ENCODE assay signal across 8 cellular contexts in the genomic region with DNA sequence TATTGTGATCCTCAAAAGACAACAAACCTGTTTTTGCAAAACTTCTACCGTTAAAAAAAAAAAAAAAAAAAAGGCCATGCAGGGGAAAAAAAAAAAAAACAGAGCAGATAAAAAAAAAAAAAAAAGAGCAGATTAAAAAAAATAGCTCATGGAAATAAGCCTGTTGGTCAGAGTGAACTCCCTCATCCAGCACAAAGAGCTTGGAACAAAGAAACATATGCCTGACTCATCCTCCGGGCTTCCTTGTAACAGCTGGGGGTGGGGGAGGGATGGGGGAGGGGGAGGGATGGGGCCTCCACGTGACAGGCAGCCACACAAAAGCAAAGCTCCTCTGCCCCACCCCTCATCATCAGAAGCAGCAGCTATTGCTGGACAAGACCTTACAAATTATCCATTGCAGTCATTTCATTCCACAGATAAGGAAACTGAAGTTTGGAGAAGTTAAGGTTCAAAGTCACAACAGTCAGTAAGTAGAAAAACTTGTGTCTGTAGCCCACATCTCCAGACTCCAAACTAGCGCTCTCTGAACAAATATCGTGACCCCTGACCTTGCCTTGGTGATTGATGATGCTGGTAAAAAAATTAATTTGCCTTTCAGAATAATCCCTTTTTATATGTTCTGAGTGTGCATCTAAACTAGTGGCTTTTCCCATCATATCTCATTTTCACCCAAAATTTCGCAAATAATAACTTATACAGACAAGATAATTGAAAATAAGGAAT. TPM values are rescaled to one million over a fixed set of nuclear protein-coding genes. Genes with fewer than 3 reads are reported as not detected.
DNase-seq lines count a peak whose midpoint lies in the region; ATAC-seq and TF ChIP-seq lines count a peak whose summit lies in the region.

No MANE protein-coding gene starts in this region.

- no peak overlapping the region for H3K4me3 Mint-ChIP-seq in immature natural killer cell

- no peaks in the 10 kb centered on the region for H3K4me1 Mint-ChIP-seq in immature natural killer cell

- H3K27ac ChIP-seq in WERI-Rb-1 (peak overlapping the region; percentile 61), cardiac muscle cell (no peak overlapping the region)

- H3K27me3 ChIP-seq in WERI-Rb-1 (ENCODE audit: insufficient read depth, low read depth, severe bottlenecking) (no peaks in the 10 kb centered on the region), cardiac muscle cell (no peaks in the 10 kb centered on the region)

- no peaks in the 10 kb centered on the region for H3K4me1 ChIP-seq in cardiac muscle cell (ENCODE audit: low read depth)

- H3K4me3 ChIP-seq in WERI-Rb-1 (ENCODE audit: low read depth, low read length) (no peak overlapping the region), cardiac muscle cell (no peak overlapping the region), retinal pigment epithelial cell (ENCODE audit: low read length) (no peak overlapping the region)

- DNase-seq in AG08395 (ENCODE audit: low spot score) (peak; percentile 92), LHCN-M2 (ENCODE audit: low read depth) (peak; percentile 96), WERI-Rb-1 (peak; percentile 79), cardiac muscle cell (ENCODE audit: low read depth in 1 of 2, low spot score in 1 of 2) (peak; percentile 2 to 97), retinal pigment epithelial cell (ENCODE audit: low read depth) (peak; percentile 91), immature natural killer cell (no peak), GM19238 (ENCODE audit: insufficient read length, low spot score) (no peak)

- H3K27ac Mint-ChIP-seq in immature natural killer cell: no peak overlapping the region

- peaks cover 8 to 21% (median 19%) of the 10 kb centered on the region in 3 donors for H3K36me3 Mint-ChIP-seq in immature natural killer cell

- H3K9me3 ChIP-seq in WERI-Rb-1 (ENCODE audit: severe bottlenecking): peaks cover 13% of the 10 kb centered on the region
- H3K9me3 ChIP-seq in cardiac muscle cell (ENCODE audit: low read depth): no peaks in the 10 kb centered on the region

- H3K9me3 Mint-ChIP-seq in immature natural killer cell: no peaks in the 10 kb centered on the region

- ATAC-seq in GM18498 (IDR thresholded peaks at IDR 0.05; ENCODE audit: unreplicated experiment): no peak

- H3K27me3 Mint-ChIP-seq in immature natural killer cell (ENCODE audit: low read depth in 3 of 3): peaks cover 0 to 2% (median 0%) of the 10 kb centered on the region in 3 donors

- TF ChIP-seq CTCF in WERI-Rb-1 (IDR thresholded peaks at IDR 0.05; ENCODE audit: low read depth, low read length) (no peak), cardiac muscle cell (IDR thresholded peaks at IDR 0.05; ENCODE audit: low read depth, low read length) (no peak), retinal pigment epithelial cell (conservative IDR thresholded peaks at IDR 0.05; ENCODE audit: low read depth, low read length) (no peak)

- H3K36me3 ChIP-seq in WERI-Rb-1 (no peaks in the 10 kb centered on the region), cardiac muscle cell (no peaks in the 10 kb centered on the region)

RNA-seq across cellular contexts. Expression of gene SLC35D2, which starts 38.9 kb away (rescaled TPM):
- total RNA-seq in LHCN-M2 (2014; rRNA removed): 9.4 and 16.6 TPM in 2 replicates
- polyA plus RNA-seq in LHCN-M2 (2012): 14.3 TPM
- total RNA-seq in cardiac muscle cell: 22.1 and 25.7 TPM in 2 replicates
- 24.5 and 43.3 TPM in 2 replicates for polyA plus RNA-seq in cardiac muscle cell
- polyA plus RNA-seq in immature natural killer cell: 10 to 100 TPM; 11.6 to 16.0 (median 14.1) TPM

RNA-seq across cellular contexts. Expression of gene HSD17B3, which starts 42.6 kb away (rescaled TPM):
- total RNA-seq in LHCN-M2 (2014; rRNA removed) (not detected in 2 replicates), cardiac muscle cell (0.63 TPM in 1 of 2 replicates, not detected in the other)
- polyA plus RNA-seq in LHCN-M2 (2012): not detected
- polyA plus RNA-seq in cardiac muscle cell (0.81 and 1.3 TPM in 2 replicates), immature natural killer cell (not detected)

Comparison
In these comparisons a context has a peak if more than half of its experiments do, and no peak if none do; other contexts are left out.
1. DNase-seq: peak in AG08395 (single experiment), LHCN-M2 (single experiment), WERI-Rb-1 (single experiment), cardiac muscle cell (2 of 2) and retinal pigment epithelial cell (single experiment); none in immature natural killer cell (0 of 3) and GM19238 (single experiment).